Comparison of ENCODE assay signal across 16 cellular contexts in genomic region chr5:43300112-43300511, GRCh38. TPM values are rescaled to one million over a fixed set of nuclear protein-coding genes. Genes with fewer than 3 reads are reported as not detected.
A peak's percentile ranks its signal among the peaks of the same experiment; 100 is the strongest.
DNase-seq lines count a peak whose midpoint lies in the region; ATAC-seq and TF ChIP-seq lines count a peak whose summit lies in the region.
"Had no signal": no experiment of that assay in that cellular context is flagged by ENCODE, and none has a peak within 500 bp of the region (broad histone marks: within the 10 kb centered on the region; RNA-seq: fewer than 3 reads in every experiment).

No MANE protein-coding gene starts in this region.

- H3K36me3 Mint-ChIP-seq in T-helper 2 cell treated with Interferon-gamma antibody and Interleukin-4, amounts not matched to agents 5 μg/mL and 100 μg/mL, for 36 hours (ENCODE audit: low read depth), result peaks cover 67% of the 10 kb centered on the region
- H3K36me3 Mint-ChIP-seq in activated T-helper 1 cell treated with anti-CD3 and anti-CD28 coated beads, Interleukin-12 subunit alpha, Interleukin-12 subunit beta, Interleukin-2, Interleukin-4 antibody, amounts not matched to agents 30 ng/mL and 10 ng/mL and 1 ng/mL, durations not matched to agents 14 hours and 24 hours and 36 hours (ENCODE audit: low read depth), result peaks cover 69% of the 10 kb centered on the region

- intact Hi-C loops in activated T-helper 1 cell treated with anti-CD3 and anti-CD28 coated beads, Interleukin-12 subunit alpha, Interleukin-12 subunit beta, Interleukin-2, Interleukin-4 antibody, amounts not matched to agents 30 ng/mL and 10 ng/mL and 1 ng/mL, durations not matched to agents 14 hours and 24 hours and 36 hours (cut with micrococcal nuclease), result no loop called here
- intact Hi-C loops in Right ventricle myocardium superior (cut with DNase I), result no loop called here

- DNase-seq in T-helper 2 cell treated with Interferon-gamma antibody and Interleukin-4, amounts not matched to agents 5 μg/mL and 100 μg/mL, for 36 hours (ENCODE audit: low spot score), result no peak
- DNase-seq in T-helper 2 cell (no peak), DND-41 (no peak), hippocampal formation (lab: John Stamatoyannopoulos, UW) (no peak), Right ventricle myocardium superior (no peak)
- no peak for DNase-seq in activated T-helper 1 cell treated with anti-CD3 and anti-CD28 coated beads, Interleukin-12 subunit alpha, Interleukin-12 subunit beta, Interleukin-2, Interleukin-4 antibody, amounts not matched to agents 30 ng/mL and 10 ng/mL and 1 ng/mL, durations not matched to agents 14 hours and 24 hours and 36 hours (ENCODE audit: low spot score)
- DNase-seq: ACHN; Calu3; CD4-positive, CD25-positive, alpha-beta regulatory T cell; DMS 273 treated with DMSO at 0.1 percent for 48 hours; H9; HFFc6 had no signal

- H3K4me1 ChIP-seq in DND-41 (ENCODE audit: insufficient read depth, low read length), result peaks cover 38% of the 10 kb centered on the region
- peaks cover 0 to 33% (median 20%) of the 10 kb centered on the region in 5 donors for H3K4me1 ChIP-seq in subcutaneous abdominal adipose tissue (ENCODE audit: control insufficient read depth in 5 of 5, insufficient read depth in 5 of 5, low read length in 5 of 5)

- H3K9ac ChIP-seq in DND-41 (ENCODE audit: low read depth, low read length), result no peak overlapping the region
- H3K9ac ChIP-seq in subcutaneous abdominal adipose tissue (ENCODE audit: low read length in 5 of 5), result no peak overlapping the region
- H3K9ac ChIP-seq: BLaER1 treated with 17β-estradiol and CSF1 and Interleukin-3, amounts not matched to agents 10 nM and 100 nM had no signal

- H3K27ac Mint-ChIP-seq in T-helper 2 cell treated with Interferon-gamma antibody and Interleukin-4, amounts not matched to agents 5 μg/mL and 100 μg/mL, for 36 hours, result peak overlapping the region; percentile 29
- peak overlapping the region; percentile 55 for H3K27ac Mint-ChIP-seq in activated T-helper 1 cell treated with anti-CD3 and anti-CD28 coated beads, Interleukin-12 subunit alpha, Interleukin-12 subunit beta, Interleukin-2, Interleukin-4 antibody, amounts not matched to agents 30 ng/mL and 10 ng/mL and 1 ng/mL, durations not matched to agents 14 hours and 24 hours and 36 hours
- H3K27ac Mint-ChIP-seq: CD4-positive, CD25-positive, alpha-beta regulatory T cell; GM23338; HFFc6 had no signal

- H2AFZ ChIP-seq in DND-41 (ENCODE audit: low read depth, low read length), result no peak overlapping the region
- H2AFZ ChIP-seq: GM23338 had no signal

- peaks cover 98% of the 10 kb centered on the region for H3K79me2 ChIP-seq in DND-41 (ENCODE audit: insufficient read depth, low read length)

- no peaks in the 10 kb centered on the region for H3K27me3 Mint-ChIP-seq in T-helper 2 cell treated with Interferon-gamma antibody and Interleukin-4, amounts not matched to agents 5 μg/mL and 100 μg/mL, for 36 hours (ENCODE audit: low read depth)
- no peaks in the 10 kb centered on the region for H3K27me3 Mint-ChIP-seq in activated T-helper 1 cell treated with anti-CD3 and anti-CD28 coated beads, Interleukin-12 subunit alpha, Interleukin-12 subunit beta, Interleukin-2, Interleukin-4 antibody, amounts not matched to agents 30 ng/mL and 10 ng/mL and 1 ng/mL, durations not matched to agents 14 hours and 24 hours and 36 hours (ENCODE audit: insufficient read depth)
- H3K27me3 Mint-ChIP-seq: CD4-positive, CD25-positive, alpha-beta regulatory T cell had no signal

- H3K4me3 Mint-ChIP-seq in T-helper 2 cell treated with Interferon-gamma antibody and Interleukin-4, amounts not matched to agents 5 μg/mL and 100 μg/mL, for 36 hours, result no peak overlapping the region
- no peak overlapping the region for H3K4me3 Mint-ChIP-seq in activated T-helper 1 cell treated with anti-CD3 and anti-CD28 coated beads, Interleukin-12 subunit alpha, Interleukin-12 subunit beta, Interleukin-2, Interleukin-4 antibody, amounts not matched to agents 30 ng/mL and 10 ng/mL and 1 ng/mL, durations not matched to agents 14 hours and 24 hours and 36 hours
- H3K4me3 Mint-ChIP-seq: GM23338, H9, HFFc6 had no signal

- H3K27ac ChIP-seq in DND-41 (ENCODE audit: low read length) (no peak overlapping the region), subcutaneous abdominal adipose tissue (ENCODE audit: low read depth, low read length) (peak overlapping the region; percentile 82)
- H3K27ac ChIP-seq: BLaER1 treated with 17β-estradiol and CSF1 and Interleukin-3, amounts not matched to agents 10 nM and 100 nM had no signal

- H3K4me2 ChIP-seq in DND-41 (ENCODE audit: insufficient read depth, low read length), result peak overlapping the region; percentile 20; the same call in 1 of the 2 replicates
- H3K4me2 ChIP-seq: GM23338 had no signal

- no peaks in the 10 kb centered on the region for H3K27me3 ChIP-seq in DND-41 (ENCODE audit: insufficient read depth, low read length, poor library complexity)
- no peaks in the 10 kb centered on the region for H3K27me3 ChIP-seq in subcutaneous abdominal adipose tissue (ENCODE audit: control insufficient read depth in 5 of 5, insufficient read depth in 4 of 5, low read length in 5 of 5)
- H3K27me3 ChIP-seq: BLaER1 treated with 17β-estradiol and CSF1 and Interleukin-3, amounts not matched to agents 10 nM and 100 nM had no signal

- H3K9me3 ChIP-seq in DND-41 (ENCODE audit: insufficient read depth, low read length, severe bottlenecking) (no peaks in the 10 kb centered on the region), subcutaneous abdominal adipose tissue (ENCODE audit: control insufficient read depth in 5 of 5, low read length in 5 of 5) (no peaks in the 10 kb centered on the region)
- H3K9me3 ChIP-seq: BLaER1 treated with 17β-estradiol and CSF1 and Interleukin-3, amounts not matched to agents 10 nM and 100 nM had no signal

- peaks cover 79% of the 10 kb centered on the region for H4K20me1 ChIP-seq in DND-41 (ENCODE audit: insufficient read depth, low read length)

- ATAC-seq in DND-41 (ENCODE audit: insufficient read depth, low read depth), result no peak
- ATAC-seq in Right ventricle myocardium superior (ENCODE audit: poor library complexity), result no peak
- ATAC-seq: GM12878, GM23338 had no signal

- no peaks in the 10 kb centered on the region for H3K9me3 Mint-ChIP-seq in T-helper 2 cell treated with Interferon-gamma antibody and Interleukin-4, amounts not matched to agents 5 μg/mL and 100 μg/mL, for 36 hours
- H3K9me3 Mint-ChIP-seq in activated T-helper 1 cell treated with anti-CD3 and anti-CD28 coated beads, Interleukin-12 subunit alpha, Interleukin-12 subunit beta, Interleukin-2, Interleukin-4 antibody, amounts not matched to agents 30 ng/mL and 10 ng/mL and 1 ng/mL, durations not matched to agents 14 hours and 24 hours and 36 hours, result no peaks in the 10 kb centered on the region
- H3K9me3 Mint-ChIP-seq: CD4-positive, CD25-positive, alpha-beta regulatory T cell; GM23338; H9; HFFc6 had no signal

- peaks cover 52% of the 10 kb centered on the region for H3K4me1 Mint-ChIP-seq in T-helper 2 cell treated with Interferon-gamma antibody and Interleukin-4, amounts not matched to agents 5 μg/mL and 100 μg/mL, for 36 hours (ENCODE audit: low read depth)
- H3K4me1 Mint-ChIP-seq in activated T-helper 1 cell treated with anti-CD3 and anti-CD28 coated beads, Interleukin-12 subunit alpha, Interleukin-12 subunit beta, Interleukin-2, Interleukin-4 antibody, amounts not matched to agents 30 ng/mL and 10 ng/mL and 1 ng/mL, durations not matched to agents 14 hours and 24 hours and 36 hours (ENCODE audit: low read depth), result peaks cover 56% of the 10 kb centered on the region

- no peak overlapping the region for H3K4me3 ChIP-seq in DND-41 (ENCODE audit: low read depth in 1 of 2, low read length in 2 of 2)
- no peak overlapping the region for H3K4me3 ChIP-seq in subcutaneous abdominal adipose tissue (ENCODE audit: low read depth in 1 of 5, low read length in 5 of 5)
- H3K4me3 ChIP-seq: BLaER1 treated with 17β-estradiol and CSF1 and Interleukin-3, amounts not matched to agents 10 nM and 100 nM; GM12878; GM23338 had no signal

- TF ChIP-seq CTCF in DND-41 (IDR thresholded peaks at IDR 0.05; ENCODE audit: borderline replicate concordance, extremely low read depth, low read length, poor library complexity, severe bottlenecking), result no peak

- peaks cover 98% of the 10 kb centered on the region for H3K36me3 ChIP-seq in DND-41 (ENCODE audit: insufficient read depth, low read length)
- peaks cover 19 to 30% (median 29%) of the 10 kb centered on the region in 5 donors for H3K36me3 ChIP-seq in subcutaneous abdominal adipose tissue (ENCODE audit: control insufficient read depth in 5 of 5, insufficient read depth in 5 of 5, low read length in 5 of 5)

RNA-seq across cellular contexts. Expression of gene HMGCS1, which starts 13.1 kb away (rescaled TPM):
- 216 and 218 TPM in 2 replicates for total RNA-seq in activated T-helper 1 cell treated with anti-CD3 and anti-CD28 coated beads, Interleukin-12 subunit alpha, Interleukin-12 subunit beta, Interleukin-2, Interleukin-4 antibody, amounts not matched to agents 30 ng/mL and 10 ng/mL and 1 ng/mL, durations not matched to agents 14 hours and 24 hours and 36 hours
- total RNA-seq in Right ventricle myocardium superior, result 21.6 TPM
